11 cellular contexts compared by ENCODE assay signal in genomic region chr12:24039113-24039525, GRCh38.
DNase-seq lines count a peak whose midpoint lies in the region; ATAC-seq lines count a peak whose summit lies in the region.
"Had no signal": no experiment of that assay in that cellular context is flagged by ENCODE, and none has a peak within 500 bp of the region (broad histone marks: within the 10 kb centered on the region; RNA-seq: fewer than 3 reads in every experiment).

No MANE protein-coding gene starts in this region.

- no peak overlapping the region for H3K4me3 ChIP-seq in skeletal muscle satellite cell (ENCODE audit: low read length)
- H3K4me3 ChIP-seq: esophagus muscularis mucosa had no signal

- no peak overlapping the region for H3K4me2 ChIP-seq in skeletal muscle satellite cell (ENCODE audit: low read length)

- H3K9ac ChIP-seq in skeletal muscle satellite cell (ENCODE audit: low read depth, low read length): peak overlapping the region; percentile 43

- peaks cover 17% of the 10 kb centered on the region for H3K4me1 ChIP-seq in skeletal muscle satellite cell (ENCODE audit: control insufficient read depth, insufficient read depth, low read length)
- H3K4me1 ChIP-seq: esophagus muscularis mucosa had no signal

- H3K27me3 ChIP-seq in skeletal muscle satellite cell (ENCODE audit: control insufficient read depth, insufficient read depth, low read length): peaks cover 10% of the 10 kb centered on the region
- H3K27me3 ChIP-seq: esophagus muscularis mucosa had no signal

- peak; percentile 10 for DNase-seq in HuH-7.5 (ENCODE audit: low spot score)
- DNase-seq in astrocyte of the hippocampus (ENCODE audit: low read depth, low spot score): peak; percentile 72
- DNase-seq in glomerular endothelial cell (ENCODE audit: extremely low read depth, low read depth, low spot score): peak; percentile 56
- DNase-seq in C1 segment of cervical spinal cord (lab: John Stamatoyannopoulos, UW): no peak
- no peak for DNase-seq in globus pallidus (ENCODE audit: low spot score)
- DNase-seq: activated CD4-positive, alpha-beta T cell treated with anti-CD3 and anti-CD28 coated beads, Interleukin-2, amount 50 U/mL, for 1 hour; COR-L47; NCI-H2171 had no signal

- no peaks in the 10 kb centered on the region for H3K36me3 ChIP-seq in skeletal muscle satellite cell (ENCODE audit: insufficient read depth, low read length)
- H3K36me3 ChIP-seq: esophagus muscularis mucosa had no signal

- ATAC-seq in GM21786 (IDR thresholded peaks at IDR 0.05; ENCODE audit: unreplicated experiment): no peak

- no peaks in the 10 kb centered on the region for H3K9me3 ChIP-seq in skeletal muscle satellite cell (replicated peaks; ENCODE audit: low read length)
- H3K9me3 ChIP-seq: esophagus muscularis mucosa had no signal

Comparison
In these comparisons a context has a peak if more than half of its experiments do, and no peak if none do; other contexts are left out.
1. DNase-seq: peak in HuH-7.5 (single experiment), astrocyte of the hippocampus (single experiment) and glomerular endothelial cell (single experiment); none in C1 segment of cervical spinal cord (0 of 14) and globus pallidus (single experiment).